25 cellular contexts compared by ENCODE assay signal in the genomic region with DNA sequence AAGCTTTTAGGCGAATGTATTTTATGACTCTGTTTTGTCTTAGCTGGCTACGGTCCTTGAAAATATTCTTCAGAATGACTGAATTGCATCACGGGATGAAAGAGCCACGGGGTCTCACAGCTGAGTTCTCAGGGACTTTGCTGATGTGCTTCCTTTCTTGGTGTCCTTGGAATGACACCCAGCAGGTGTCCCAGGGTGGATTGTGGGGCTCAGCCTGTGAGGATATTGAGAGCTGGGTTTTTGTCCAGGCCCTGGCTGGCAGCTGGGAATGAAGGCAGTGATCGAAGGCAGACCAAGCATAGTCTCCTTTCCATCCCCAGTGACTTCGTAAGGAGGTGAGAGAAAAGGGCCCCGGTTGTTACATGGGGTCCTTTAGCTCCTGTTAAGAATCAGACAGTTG. TPM values are rescaled to one million over a fixed set of nuclear protein-coding genes. Genes with fewer than 3 reads are reported as not detected.
DNase-seq lines count a peak whose midpoint lies in the region; ATAC-seq and TF ChIP-seq lines count a peak whose summit lies in the region.
"Had no signal": no experiment of that assay in that cellular context is flagged by ENCODE, and none has a peak within 500 bp of the region (broad histone marks: within the 10 kb centered on the region; RNA-seq: fewer than 3 reads in every experiment).

No MANE protein-coding gene starts in this region.

- no peak overlapping the region for H2AFZ ChIP-seq in OCI-LY1 (ENCODE audit: low read length)

- CTCF ChIA-PET in activated CD4-positive, alpha-beta T cell treated with anti-CD3 and anti-CD28 coated beads for 36 hours (lab: Charles Lee): no interaction called here

- no peaks in the 10 kb centered on the region for H3F3A ChIP-seq in OCI-LY1 (ENCODE audit: insufficient read depth, low read length)

- H3K9me3 Mint-ChIP-seq in activated CD4-positive, alpha-beta T cell treated with anti-CD3 and anti-CD28 coated beads for 36 hours (ENCODE audit: low read depth): no peaks in the 10 kb centered on the region
- H3K9me3 Mint-ChIP-seq in glutamatergic neuron (ENCODE audit: unreplicated experiment): peaks cover 1% of the 10 kb centered on the region
- H3K9me3 Mint-ChIP-seq: activated T-helper 17 cell treated with anti-CD3 and anti-CD28 coated beads, Interleukin-2, amount 50 U/mL, for 72 hours; natural killer cell had no signal

- POLR2A ChIA-PET in activated CD4-positive, alpha-beta T cell treated with anti-CD3 and anti-CD28 coated beads for 36 hours (lab: Charles Lee): no interaction called here

- H3K4me3 Mint-ChIP-seq in activated CD4-positive, alpha-beta T cell treated with anti-CD3 and anti-CD28 coated beads for 36 hours: no peak overlapping the region
- no peak overlapping the region for H3K4me3 Mint-ChIP-seq in glutamatergic neuron (ENCODE audit: unreplicated experiment)
- H3K4me3 Mint-ChIP-seq: activated T-helper 17 cell treated with anti-CD3 and anti-CD28 coated beads, Interleukin-2, amount 50 U/mL, for 72 hours; natural killer cell had no signal

- ATAC-seq in activated CD4-positive, alpha-beta T cell treated with anti-CD3 and anti-CD28 coated beads for 36 hours: no peak
- ATAC-seq in GM21529 (IDR thresholded peaks at IDR 0.05; ENCODE audit: unreplicated experiment) (no peak), HG03342 (IDR thresholded peaks at IDR 0.05; ENCODE audit: unreplicated experiment) (no peak)
- ATAC-seq: activated T-helper 17 cell treated with anti-CD3 and anti-CD28 coated beads, Interleukin-2, amount 50 U/mL, for 72 hours; left cardiac atrium; natural killer cell; pancreas had no signal

- no peaks in the 10 kb centered on the region for H3K27me3 ChIP-seq in OCI-LY1 (ENCODE audit: insufficient read depth, low read length)
- H3K27me3 ChIP-seq in rectal smooth muscle tissue (ENCODE audit: control insufficient read depth, insufficient read depth, low read length): no peaks in the 10 kb centered on the region
- H3K27me3 ChIP-seq: adrenal gland, brain microvascular endothelial cell, pancreas, right atrium auricular region, stomach, tibial nerve had no signal

- peaks cover 80% of the 10 kb centered on the region for H3K4me1 ChIP-seq in OCI-LY1 (ENCODE audit: insufficient read depth, low read length, severe bottlenecking)
- no peaks in the 10 kb centered on the region for H3K4me1 ChIP-seq in rectal smooth muscle tissue (ENCODE audit: control insufficient read depth, insufficient read depth, low read length)
- H3K4me1 ChIP-seq: adrenal gland, right atrium auricular region, tibial nerve had no signal

- peaks cover 64% of the 10 kb centered on the region for H3K4me1 Mint-ChIP-seq in activated CD4-positive, alpha-beta T cell treated with anti-CD3 and anti-CD28 coated beads for 36 hours
- H3K4me1 Mint-ChIP-seq in glutamatergic neuron (ENCODE audit: low read depth, unreplicated experiment): peaks cover 44% of the 10 kb centered on the region

- no peak overlapping the region for H3K4me2 ChIP-seq in OCI-LY1 (ENCODE audit: low read length)

- H3K4me3 ChIP-seq in OCI-LY1 (ENCODE audit: low read depth, low read length, poor library complexity, severe bottlenecking) (no peak overlapping the region), rectal smooth muscle tissue (ENCODE audit: low read length) (no peak overlapping the region)
- H3K4me3 ChIP-seq: adrenal gland, pancreas, right atrium auricular region, stomach, tibial nerve had no signal

- H3K27ac ChIP-seq in OCI-LY1 (ENCODE audit: low read depth, low read length, poor library complexity, severe bottlenecking) (peak overlapping the region; percentile 90), rectal smooth muscle tissue (ENCODE audit: low read depth, low read length) (peak overlapping the region; percentile 33)
- H3K27ac ChIP-seq: 22Rv1, adrenal gland, brain microvascular endothelial cell, pancreas, right atrium auricular region, stomach had no signal

- H3K36me3 ChIP-seq in OCI-LY1 (ENCODE audit: insufficient read depth, low read length): peaks cover 16% of the 10 kb centered on the region; the same call in 1 of the 2 replicates
- H3K36me3 ChIP-seq in rectal smooth muscle tissue (ENCODE audit: control insufficient read depth, insufficient read depth, low read length): peaks cover 9% of the 10 kb centered on the region

- no peaks in the 10 kb centered on the region for H3K9me2 ChIP-seq in OCI-LY1 (ENCODE audit: low read depth, low read length)

- H3K27ac Mint-ChIP-seq in activated CD4-positive, alpha-beta T cell treated with anti-CD3 and anti-CD28 coated beads for 36 hours: peak overlapping the region; percentile 19
- H3K27ac Mint-ChIP-seq in glutamatergic neuron (ENCODE audit: unreplicated experiment): peak overlapping the region; percentile 59
- H3K27ac Mint-ChIP-seq: activated T-helper 17 cell treated with anti-CD3 and anti-CD28 coated beads, Interleukin-2, amount 50 U/mL, for 72 hours; natural killer cell had no signal

- no peaks in the 10 kb centered on the region for H4K20me1 ChIP-seq in OCI-LY1 (ENCODE audit: insufficient read depth, low read length)

- intact Hi-C loops in activated CD4-positive, alpha-beta T cell treated with anti-CD3 and anti-CD28 coated beads for 36 hours (cut with DNase I, micrococcal nuclease): no loop called here

- no peak for TF ChIP-seq CTCF in OCI-LY1 (IDR thresholded peaks at IDR 0.05; ENCODE audit: low read length)
- no peak for TF ChIP-seq CTCF in glutamatergic neuron (IDR thresholded peaks at IDR 0.05; ENCODE audit: partially characterized antibody, unreplicated experiment)

- H3K9me3 ChIP-seq in OCI-LY1 (ENCODE audit: low read length): no peaks in the 10 kb centered on the region
- H3K9me3 ChIP-seq: adrenal gland, pancreas, right atrium auricular region, stomach, tibial nerve had no signal

- H3K79me2 ChIP-seq in OCI-LY1 (ENCODE audit: insufficient read depth, low read length): no peaks in the 10 kb centered on the region

- no peaks in the 10 kb centered on the region for H3K27me3 Mint-ChIP-seq in activated CD4-positive, alpha-beta T cell treated with anti-CD3 and anti-CD28 coated beads for 36 hours
- H3K27me3 Mint-ChIP-seq in glutamatergic neuron (ENCODE audit: unreplicated experiment): peaks cover 7% of the 10 kb centered on the region
- H3K27me3 Mint-ChIP-seq: activated T-helper 17 cell treated with anti-CD3 and anti-CD28 coated beads, Interleukin-2, amount 50 U/mL, for 72 hours had no signal

- no peak for DNase-seq in activated CD4-positive, alpha-beta T cell treated with anti-CD3 and anti-CD28 coated beads for 36 hours
- DNase-seq in activated CD4-positive, alpha-beta T cell treated with anti-CD3 and anti-CD28 coated beads for 48 hours: no peak
- no peak for DNase-seq in glutamatergic neuron
- no peak for DNase-seq in NK-92 treated with Interleukin-12 subunit alpha and Interleukin-12 subunit beta, amount 100 ng/mL, for 24 hours (lab: John Stamatoyannopoulos, UW)
- DNase-seq: adrenal gland; brain microvascular endothelial cell; effector memory CD4-positive, alpha-beta T cell; foreskin fibroblast; GDM1; KG1; left cardiac atrium; natural killer cell; NCI-H1694; NCI-H526; pancreas; stomach had no signal

- peaks cover 31% of the 10 kb centered on the region for H3K36me3 Mint-ChIP-seq in activated CD4-positive, alpha-beta T cell treated with anti-CD3 and anti-CD28 coated beads for 36 hours (ENCODE audit: low read depth)
- H3K36me3 Mint-ChIP-seq in glutamatergic neuron (ENCODE audit: unreplicated experiment): no peaks in the 10 kb centered on the region

- H3K9ac ChIP-seq in OCI-LY1 (ENCODE audit: low read length) (no peak overlapping the region), rectal smooth muscle tissue (ENCODE audit: low read length) (no peak overlapping the region)

RNA-seq across cellular contexts. Expression of a gene that starts 18.8 kb away (rescaled TPM):
- total RNA-seq in activated CD4-positive, alpha-beta T cell treated with anti-CD3 and anti-CD28 coated beads for 36 hours: 10 to 100 TPM; 63.0 to 65.1 TPM
- 4.2 TPM for total RNA-seq in glutamatergic neuron (ENCODE audit: unreplicated experiment)
- total RNA-seq: H4 had no signal

Comparison
In these comparisons a context has a peak if more than half of its experiments do, and no peak if none do; other contexts are left out.
1. RNA of a gene that starts 18.8 kb away (total RNA-seq): 63.0 to 65.1 TPM in activated CD4-positive, alpha-beta T cell treated with anti-CD3 and anti-CD28 coated beads for 36 hours; 4.2 TPM in glutamatergic neuron (single experiment); every median in the first group is over 10 times any median in the second.